Comparison of ENCODE assay signal across 21 cellular contexts in genomic region chr6:9064156-9064555, GRCh38.
"Had no signal": no experiment of that assay in that cellular context is flagged by ENCODE, and none has a peak within 500 bp of the region (broad histone marks: within the 10 kb centered on the region; RNA-seq: fewer than 3 reads in every experiment).

No MANE protein-coding gene starts in this region.

- ATAC-seq: activated CD8-positive, alpha-beta T cell treated with anti-CD3 and anti-CD28 coated beads for 36 hours; activated T-cell treated with anti-CD3 and anti-CD28 coated beads, Interleukin-2, amount 50 U/mL, for 72 hours; psoas muscle; upper lobe of right lung had no signal

- DNase-seq: activated CD8-positive, alpha-beta T cell treated with anti-CD3 and anti-CD28 coated beads for 36 hours; activated gamma-delta T cell; activated T-cell treated with anti-CD3 and anti-CD28 coated beads, Interleukin-2, amount 50 U/mL, for 72 hours; amniotic stem cell; central memory CD4-positive, alpha-beta T cell; colonic mucosa; esophagus squamous epithelium; foreskin fibroblast; glutamatergic neuron; kidney glomerular epithelial cell; nucleus accumbens; psoas muscle; sigmoid colon; stimulated activated CD4-positive, alpha-beta T cell treated with anti-CD3 and anti-CD28 coated beads, Interleukin-2, amount 100 ng/mL, for 24 hours; stomach; upper lobe of right lung had no signal

- H3K4me3 Mint-ChIP-seq: activated CD8-positive, alpha-beta T cell treated with anti-CD3 and anti-CD28 coated beads for 36 hours; activated naive CD8-positive, alpha-beta T cell; activated T-cell treated with anti-CD3 and anti-CD28 coated beads, Interleukin-2, amount 50 U/mL, for 72 hours; nephron had no signal

- H3K4me3 ChIP-seq: colonic mucosa, esophagus squamous epithelium, psoas muscle, sigmoid colon, stomach, thoracic aorta, upper lobe of right lung had no signal

- H3K4me1 ChIP-seq: colonic mucosa, psoas muscle, sigmoid colon, stomach, upper lobe of right lung had no signal

- H3K27me3 ChIP-seq: colonic mucosa, esophagus squamous epithelium, sigmoid colon, stomach, upper lobe of right lung had no signal

- H3K27ac Mint-ChIP-seq: activated CD8-positive, alpha-beta T cell treated with anti-CD3 and anti-CD28 coated beads for 36 hours; activated naive CD8-positive, alpha-beta T cell; activated T-cell treated with anti-CD3 and anti-CD28 coated beads, Interleukin-2, amount 50 U/mL, for 72 hours; nephron had no signal

- H3K9me3 ChIP-seq: colonic mucosa, esophagus squamous epithelium, psoas muscle, sigmoid colon, stomach, thoracic aorta, upper lobe of right lung had no signal

- H3K36me3 ChIP-seq: colonic mucosa, esophagus squamous epithelium, sigmoid colon, stomach, thoracic aorta, upper lobe of right lung had no signal

- H3K27ac ChIP-seq: colonic mucosa, esophagus squamous epithelium, psoas muscle, sigmoid colon, stomach, thoracic aorta, upper lobe of right lung, VCaP had no signal

- H3K36me3 Mint-ChIP-seq: activated naive CD8-positive, alpha-beta T cell had no signal

- FAIRE-seq: endometrium had no signal
